In the genomic region with DNA sequence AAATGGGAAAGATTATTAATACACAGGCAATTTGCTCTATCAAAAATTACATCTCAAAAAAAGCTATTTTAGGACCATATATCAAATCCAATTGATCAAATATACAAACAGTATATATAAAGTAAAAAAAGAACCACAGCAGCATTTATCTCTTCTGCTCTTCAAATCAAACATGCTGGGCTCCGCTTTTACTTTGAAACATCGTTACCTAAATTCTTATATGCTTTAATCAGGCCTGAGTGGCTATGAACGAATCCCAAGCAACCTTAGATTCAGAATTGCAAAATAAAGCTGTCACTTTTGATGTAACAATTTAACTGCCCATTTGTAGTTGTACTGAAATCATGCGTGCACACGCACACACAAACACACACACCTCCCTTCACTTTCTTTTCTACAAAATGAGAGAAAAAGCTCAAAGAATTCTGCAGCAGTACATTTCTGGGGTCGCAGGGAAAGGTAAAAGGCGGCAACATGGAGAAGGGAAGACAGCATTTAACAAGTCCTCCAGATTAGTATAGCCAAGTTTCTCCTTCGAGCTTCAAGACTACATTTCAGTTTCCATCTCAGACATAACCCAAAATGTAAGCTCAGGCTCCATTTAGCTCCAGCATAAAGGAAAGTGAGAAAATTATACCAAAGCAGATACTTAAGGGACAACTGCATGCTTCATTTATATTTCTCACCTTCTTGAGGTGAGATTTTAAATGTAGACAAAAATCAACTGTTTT, we compare ENCODE assay signal across 13 cellular contexts.
DNase-seq lines count a peak whose midpoint lies in the region; ATAC-seq and TF ChIP-seq lines count a peak whose summit lies in the region.
"Had no signal": no experiment of that assay in that cellular context is flagged by ENCODE, and none has a peak within 500 bp of the region (broad histone marks: within the 10 kb centered on the region; RNA-seq: fewer than 3 reads in every experiment).

No MANE protein-coding gene starts in this region.

- H3K9me3 Mint-ChIP-seq in GM23338 (no peaks in the 10 kb centered on the region), glutamatergic neuron (ENCODE audit: unreplicated experiment) (peaks cover 6% of the 10 kb centered on the region)
- H3K9me3 Mint-ChIP-seq in activated T-helper 17 cell treated with anti-CD3 and anti-CD28 coated beads, Interleukin-2, amount 50 U/mL, for 72 hours = no peaks in the 10 kb centered on the region
- H3K9me3 Mint-ChIP-seq: activated naive CD8-positive, alpha-beta T cell treated with anti-CD3 and anti-CD28 coated beads, Interleukin-2, amount 10 ng/mL, durations not matched to agents 7 days and 5 days had no signal

- H3K79me2 ChIP-seq in GM23338 (replicated peaks; ENCODE audit: insufficient read depth) = peaks cover 42% of the 10 kb centered on the region

- H3K4me3 Mint-ChIP-seq in GM23338 (peak overlapping the region; percentile 83), glutamatergic neuron (ENCODE audit: unreplicated experiment) (peak overlapping the region; percentile 91)
- H3K4me3 Mint-ChIP-seq in activated T-helper 17 cell treated with anti-CD3 and anti-CD28 coated beads, Interleukin-2, amount 50 U/mL, for 72 hours = no peak overlapping the region
- H3K4me3 Mint-ChIP-seq: activated naive CD8-positive, alpha-beta T cell treated with anti-CD3 and anti-CD28 coated beads, Interleukin-2, amount 10 ng/mL, durations not matched to agents 7 days and 5 days had no signal

- H3K27ac ChIP-seq in GM23338 (ENCODE audit: low read depth) = peak overlapping the region; percentile 82
- H3K27ac ChIP-seq: suprapubic skin had no signal

- H3K4me1 Mint-ChIP-seq in GM23338 = peaks cover 32% of the 10 kb centered on the region
- no peaks in the 10 kb centered on the region for H3K4me1 Mint-ChIP-seq in activated T-helper 17 cell treated with anti-CD3 and anti-CD28 coated beads, Interleukin-2, amount 50 U/mL, for 72 hours
- peaks cover 31% of the 10 kb centered on the region for H3K4me1 Mint-ChIP-seq in glutamatergic neuron (ENCODE audit: low read depth, unreplicated experiment)
- H3K4me1 Mint-ChIP-seq: activated naive CD8-positive, alpha-beta T cell treated with anti-CD3 and anti-CD28 coated beads, Interleukin-2, amount 10 ng/mL, durations not matched to agents 7 days and 5 days had no signal

- ATAC-seq in GM23338 (peak; percentile 35), HG02610 (IDR thresholded peaks at IDR 0.05; ENCODE audit: unreplicated experiment) (no peak)
- no peak for ATAC-seq in activated T-helper 17 cell treated with anti-CD3 and anti-CD28 coated beads, Interleukin-2, amount 50 U/mL, for 72 hours (replicated peaks)

- no peaks in the 10 kb centered on the region for H3K27me3 ChIP-seq in GM23338 (ENCODE audit: insufficient read depth)
- H3K27me3 ChIP-seq: suprapubic skin had no signal

- H3F3A ChIP-seq in GM23338 (replicated peaks; ENCODE audit: low read depth) = no peaks in the 10 kb centered on the region

- no peaks in the 10 kb centered on the region for H3K9me2 ChIP-seq in GM23338 (ENCODE audit: insufficient read depth)

- H3K4me2 ChIP-seq in GM23338 = peak overlapping the region; percentile 46

- H3K27me3 Mint-ChIP-seq in GM23338 (ENCODE audit: insufficient read depth, low read depth, poor library complexity) (peaks cover 7% of the 10 kb centered on the region), glutamatergic neuron (ENCODE audit: unreplicated experiment) (peaks cover 3% of the 10 kb centered on the region)
- H3K27me3 Mint-ChIP-seq in activated T-helper 17 cell treated with anti-CD3 and anti-CD28 coated beads, Interleukin-2, amount 50 U/mL, for 72 hours = no peaks in the 10 kb centered on the region
- H3K27me3 Mint-ChIP-seq: activated naive CD8-positive, alpha-beta T cell treated with anti-CD3 and anti-CD28 coated beads, Interleukin-2, amount 10 ng/mL, durations not matched to agents 7 days and 5 days; CD4-positive, alpha-beta memory T cell had no signal

- peaks cover 9% of the 10 kb centered on the region; the same call in 1 of the 2 replicates for H3K4me1 ChIP-seq in GM23338 (ENCODE audit: insufficient read depth)

- H2AFZ ChIP-seq in GM23338 = no peak overlapping the region

- TF ChIP-seq CTCF in GM23338 (conservative IDR thresholded peaks at IDR 0.05; ENCODE audit: low read depth in 2 of 2) (no peak), glutamatergic neuron (IDR thresholded peaks at IDR 0.05; ENCODE audit: partially characterized antibody, unreplicated experiment) (no peak)

- H4K20me1 ChIP-seq in GM23338 (replicated peaks; ENCODE audit: insufficient read depth) = no peaks in the 10 kb centered on the region

- DNase-seq in GM23338 (ENCODE audit: low spot score) (peak; percentile 28), glutamatergic neuron (no peak), pons (ENCODE audit: low spot score) (peak; percentile 21), RPMI8226 (no peak)
- no peak for DNase-seq in stimulated activated CD4-positive, alpha-beta T cell treated with anti-CD3 and anti-CD28 coated beads, Interleukin-2, amount 100 ng/mL, for 24 hours
- DNase-seq in activated T-cell treated with anti-CD3 and anti-CD28 coated beads, Interleukin-2, amount 50 U/mL, for 48 hours = no peak
- DNase-seq: activated CD4-positive, alpha-beta T cell treated with anti-CD3 and anti-CD28 coated beads, Interleukin-2, amount 50 U/mL, for 48 hours; activated naive CD8-positive, alpha-beta T cell treated with anti-CD3 and anti-CD28 coated beads, Interleukin-2, amount 10 ng/mL, durations not matched to agents 7 days and 5 days; effector CD8-positive, alpha-beta T cell had no signal

- no peaks in the 10 kb centered on the region for H3K36me3 ChIP-seq in GM23338 (ENCODE audit: insufficient read depth)

- H3K36me3 Mint-ChIP-seq in GM23338 (ENCODE audit: low read depth) (peaks cover 4% of the 10 kb centered on the region; the same call in 2 of the 3 replicates), glutamatergic neuron (ENCODE audit: unreplicated experiment) (no peaks in the 10 kb centered on the region)
- peaks cover 83% of the 10 kb centered on the region for H3K36me3 Mint-ChIP-seq in activated T-helper 17 cell treated with anti-CD3 and anti-CD28 coated beads, Interleukin-2, amount 50 U/mL, for 72 hours (ENCODE audit: low read depth)

- H3K27ac Mint-ChIP-seq in GM23338 = peak overlapping the region; percentile 97
- peak overlapping the region; percentile 27 for H3K27ac Mint-ChIP-seq in activated T-helper 17 cell treated with anti-CD3 and anti-CD28 coated beads, Interleukin-2, amount 50 U/mL, for 72 hours
- H3K27ac Mint-ChIP-seq in glutamatergic neuron (ENCODE audit: unreplicated experiment) = peak overlapping the region; percentile 97
- H3K27ac Mint-ChIP-seq: activated naive CD8-positive, alpha-beta T cell treated with anti-CD3 and anti-CD28 coated beads, Interleukin-2, amount 10 ng/mL, durations not matched to agents 7 days and 5 days had no signal

- H3K4me3 ChIP-seq in GM23338 = peak overlapping the region; percentile 36
- H3K4me3 ChIP-seq: suprapubic skin had no signal

TF ChIP-seq in GM23338, 12 proteins besides CTCF, POLR2A, EP300 and RAD21 (continues in another document):
- no peak for TF ChIP-seq JUNB (IDR thresholded peaks at IDR 0.05; ENCODE audit: unreplicated experiment)
- TF ChIP-seq NANOG (IDR thresholded peaks at IDR 0.05; ENCODE audit: borderline replicate concordance) = no peak
- TF ChIP-seq, protein P1, sequence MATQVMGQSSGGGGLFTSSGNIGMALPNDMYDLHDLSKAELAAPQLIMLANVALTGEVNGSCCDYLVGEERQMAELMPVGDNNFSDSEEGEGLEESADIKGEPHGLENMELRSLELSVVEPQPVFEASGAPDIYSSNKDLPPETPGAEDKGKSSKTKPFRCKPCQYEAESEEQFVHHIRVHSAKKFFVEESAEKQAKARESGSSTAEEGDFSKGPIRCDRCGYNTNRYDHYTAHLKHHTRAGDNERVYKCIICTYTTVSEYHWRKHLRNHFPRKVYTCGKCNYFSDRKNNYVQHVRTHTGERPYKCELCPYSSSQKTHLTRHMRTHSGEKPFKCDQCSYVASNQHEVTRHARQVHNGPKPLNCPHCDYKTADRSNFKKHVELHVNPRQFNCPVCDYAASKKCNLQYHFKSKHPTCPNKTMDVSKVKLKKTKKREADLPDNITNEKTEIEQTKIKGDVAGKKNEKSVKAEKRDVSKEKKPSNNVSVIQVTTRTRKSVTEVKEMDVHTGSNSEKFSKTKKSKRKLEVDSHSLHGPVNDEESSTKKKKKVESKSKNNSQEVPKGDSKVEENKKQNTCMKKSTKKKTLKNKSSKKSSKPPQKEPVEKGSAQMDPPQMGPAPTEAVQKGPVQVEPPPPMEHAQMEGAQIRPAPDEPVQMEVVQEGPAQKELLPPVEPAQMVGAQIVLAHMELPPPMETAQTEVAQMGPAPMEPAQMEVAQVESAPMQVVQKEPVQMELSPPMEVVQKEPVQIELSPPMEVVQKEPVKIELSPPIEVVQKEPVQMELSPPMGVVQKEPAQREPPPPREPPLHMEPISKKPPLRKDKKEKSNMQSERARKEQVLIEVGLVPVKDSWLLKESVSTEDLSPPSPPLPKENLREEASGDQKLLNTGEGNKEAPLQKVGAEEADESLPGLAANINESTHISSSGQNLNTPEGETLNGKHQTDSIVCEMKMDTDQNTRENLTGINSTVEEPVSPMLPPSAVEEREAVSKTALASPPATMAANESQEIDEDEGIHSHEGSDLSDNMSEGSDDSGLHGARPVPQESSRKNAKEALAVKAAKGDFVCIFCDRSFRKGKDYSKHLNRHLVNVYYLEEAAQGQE (IDR thresholded peaks at IDR 0.05; ENCODE audit: unreplicated experiment) = no peak
- TF ChIP-seq EZH2phosphoT487 (IDR thresholded peaks at IDR 0.05; ENCODE audit: unreplicated experiment) = no peak
- TF ChIP-seq ZNF114 (CRISPR knock-in tag; IDR thresholded peaks at IDR 0.05) = no peak

Comparison
In these comparisons a context has a peak if more than half of its experiments do, and no peak if none do; other contexts are left out.
1. DNase-seq: peak in GM23338 (single experiment) and pons (single experiment); none in glutamatergic neuron (single experiment), stimulated activated CD4-positive, alpha-beta T cell treated with anti-CD3 and anti-CD28 coated beads, Interleukin-2, amount 100 ng/mL, for 24 hours (0 of 2), activated T-cell treated with anti-CD3 and anti-CD28 coated beads, Interleukin-2, amount 50 U/mL, for 48 hours (0 of 2) and RPMI8226 (single experiment).
2. H3K27ac Mint-ChIP-seq: peak in every context shown above with its lines; median percentile 97 in GM23338; 97 in glutamatergic neuron; 27 in activated T-helper 17 cell treated with anti-CD3 and anti-CD28 coated beads, Interleukin-2, amount 50 U/mL, for 72 hours.